1 cellular context compared by ENCODE assay signal in the genomic region with DNA sequence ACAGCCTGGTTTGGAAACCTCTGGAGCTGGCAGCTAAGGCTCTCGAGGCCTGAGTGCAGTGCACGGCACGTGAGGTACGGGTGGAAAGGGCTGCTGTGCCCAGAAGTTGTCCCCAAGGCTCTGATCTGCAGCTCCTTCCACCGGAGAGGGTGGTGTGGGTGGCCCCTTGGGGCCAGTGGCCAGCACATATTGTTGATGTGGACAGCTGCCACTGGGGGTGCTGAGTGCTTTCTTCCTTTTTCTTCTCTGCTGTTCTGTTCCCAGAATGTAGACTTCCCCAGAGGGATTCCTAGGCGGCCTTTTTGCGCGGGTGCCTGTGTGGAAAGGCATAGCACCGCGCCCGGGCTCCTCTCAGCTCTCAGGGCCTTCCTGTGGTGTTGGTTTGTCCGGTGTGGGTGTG.
TF ChIP-seq lines count a peak whose summit lies in the region.

No MANE protein-coding gene starts in this region.

TF ChIP-seq in GM23338, 12 proteins besides CTCF, POLR2A, EP300 and RAD21 (continued from another document):
- TF ChIP-seq REST (IDR thresholded peaks at IDR 0.05; ENCODE audit: unreplicated experiment), result no peak
- TF ChIP-seq EZH2 (IDR thresholded peaks at IDR 0.05; ENCODE audit: low read depth, unreplicated experiment), result no peak
- TF ChIP-seq CREB1 (CRISPR knock-in tag; IDR thresholded peaks at IDR 0.05; ENCODE audit: low read depth), result no peak
TF ChIP-seq in GM23338: peak in this region for 0.
